1 cellular context compared by ENCODE assay signal in the genomic region with DNA sequence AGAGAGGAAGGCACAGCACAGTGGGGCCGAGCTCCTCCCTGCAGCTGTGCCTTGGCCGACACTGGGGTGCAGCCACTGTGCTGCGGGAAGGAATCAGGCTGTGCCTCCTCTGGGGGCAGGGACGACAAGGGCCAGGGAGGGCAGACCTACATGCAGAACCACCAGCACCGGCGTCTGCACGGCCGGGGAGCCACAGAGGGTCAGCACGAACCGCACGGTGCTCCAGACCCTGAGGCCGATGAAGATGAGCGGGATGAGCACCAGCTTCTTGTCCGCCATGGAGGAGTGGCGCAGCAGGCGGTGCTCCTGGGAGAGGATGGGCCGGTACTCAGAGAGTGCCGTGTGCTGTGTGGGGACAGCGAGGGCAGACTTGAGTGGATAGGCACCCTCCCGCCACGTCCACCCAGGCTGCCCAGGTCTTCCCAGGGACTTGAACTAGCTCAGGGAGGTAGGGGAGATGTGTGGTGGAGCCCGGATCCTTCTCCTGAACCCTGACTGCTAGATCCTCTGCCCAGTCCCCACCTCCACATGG.
TF ChIP-seq lines count a peak whose summit lies in the region.

No MANE protein-coding gene starts in this region.

TF ChIP-seq in H1, 55 proteins besides CTCF, POLR2A, EP300 and RAD21:
- TF ChIP-seq, protein P1, sequence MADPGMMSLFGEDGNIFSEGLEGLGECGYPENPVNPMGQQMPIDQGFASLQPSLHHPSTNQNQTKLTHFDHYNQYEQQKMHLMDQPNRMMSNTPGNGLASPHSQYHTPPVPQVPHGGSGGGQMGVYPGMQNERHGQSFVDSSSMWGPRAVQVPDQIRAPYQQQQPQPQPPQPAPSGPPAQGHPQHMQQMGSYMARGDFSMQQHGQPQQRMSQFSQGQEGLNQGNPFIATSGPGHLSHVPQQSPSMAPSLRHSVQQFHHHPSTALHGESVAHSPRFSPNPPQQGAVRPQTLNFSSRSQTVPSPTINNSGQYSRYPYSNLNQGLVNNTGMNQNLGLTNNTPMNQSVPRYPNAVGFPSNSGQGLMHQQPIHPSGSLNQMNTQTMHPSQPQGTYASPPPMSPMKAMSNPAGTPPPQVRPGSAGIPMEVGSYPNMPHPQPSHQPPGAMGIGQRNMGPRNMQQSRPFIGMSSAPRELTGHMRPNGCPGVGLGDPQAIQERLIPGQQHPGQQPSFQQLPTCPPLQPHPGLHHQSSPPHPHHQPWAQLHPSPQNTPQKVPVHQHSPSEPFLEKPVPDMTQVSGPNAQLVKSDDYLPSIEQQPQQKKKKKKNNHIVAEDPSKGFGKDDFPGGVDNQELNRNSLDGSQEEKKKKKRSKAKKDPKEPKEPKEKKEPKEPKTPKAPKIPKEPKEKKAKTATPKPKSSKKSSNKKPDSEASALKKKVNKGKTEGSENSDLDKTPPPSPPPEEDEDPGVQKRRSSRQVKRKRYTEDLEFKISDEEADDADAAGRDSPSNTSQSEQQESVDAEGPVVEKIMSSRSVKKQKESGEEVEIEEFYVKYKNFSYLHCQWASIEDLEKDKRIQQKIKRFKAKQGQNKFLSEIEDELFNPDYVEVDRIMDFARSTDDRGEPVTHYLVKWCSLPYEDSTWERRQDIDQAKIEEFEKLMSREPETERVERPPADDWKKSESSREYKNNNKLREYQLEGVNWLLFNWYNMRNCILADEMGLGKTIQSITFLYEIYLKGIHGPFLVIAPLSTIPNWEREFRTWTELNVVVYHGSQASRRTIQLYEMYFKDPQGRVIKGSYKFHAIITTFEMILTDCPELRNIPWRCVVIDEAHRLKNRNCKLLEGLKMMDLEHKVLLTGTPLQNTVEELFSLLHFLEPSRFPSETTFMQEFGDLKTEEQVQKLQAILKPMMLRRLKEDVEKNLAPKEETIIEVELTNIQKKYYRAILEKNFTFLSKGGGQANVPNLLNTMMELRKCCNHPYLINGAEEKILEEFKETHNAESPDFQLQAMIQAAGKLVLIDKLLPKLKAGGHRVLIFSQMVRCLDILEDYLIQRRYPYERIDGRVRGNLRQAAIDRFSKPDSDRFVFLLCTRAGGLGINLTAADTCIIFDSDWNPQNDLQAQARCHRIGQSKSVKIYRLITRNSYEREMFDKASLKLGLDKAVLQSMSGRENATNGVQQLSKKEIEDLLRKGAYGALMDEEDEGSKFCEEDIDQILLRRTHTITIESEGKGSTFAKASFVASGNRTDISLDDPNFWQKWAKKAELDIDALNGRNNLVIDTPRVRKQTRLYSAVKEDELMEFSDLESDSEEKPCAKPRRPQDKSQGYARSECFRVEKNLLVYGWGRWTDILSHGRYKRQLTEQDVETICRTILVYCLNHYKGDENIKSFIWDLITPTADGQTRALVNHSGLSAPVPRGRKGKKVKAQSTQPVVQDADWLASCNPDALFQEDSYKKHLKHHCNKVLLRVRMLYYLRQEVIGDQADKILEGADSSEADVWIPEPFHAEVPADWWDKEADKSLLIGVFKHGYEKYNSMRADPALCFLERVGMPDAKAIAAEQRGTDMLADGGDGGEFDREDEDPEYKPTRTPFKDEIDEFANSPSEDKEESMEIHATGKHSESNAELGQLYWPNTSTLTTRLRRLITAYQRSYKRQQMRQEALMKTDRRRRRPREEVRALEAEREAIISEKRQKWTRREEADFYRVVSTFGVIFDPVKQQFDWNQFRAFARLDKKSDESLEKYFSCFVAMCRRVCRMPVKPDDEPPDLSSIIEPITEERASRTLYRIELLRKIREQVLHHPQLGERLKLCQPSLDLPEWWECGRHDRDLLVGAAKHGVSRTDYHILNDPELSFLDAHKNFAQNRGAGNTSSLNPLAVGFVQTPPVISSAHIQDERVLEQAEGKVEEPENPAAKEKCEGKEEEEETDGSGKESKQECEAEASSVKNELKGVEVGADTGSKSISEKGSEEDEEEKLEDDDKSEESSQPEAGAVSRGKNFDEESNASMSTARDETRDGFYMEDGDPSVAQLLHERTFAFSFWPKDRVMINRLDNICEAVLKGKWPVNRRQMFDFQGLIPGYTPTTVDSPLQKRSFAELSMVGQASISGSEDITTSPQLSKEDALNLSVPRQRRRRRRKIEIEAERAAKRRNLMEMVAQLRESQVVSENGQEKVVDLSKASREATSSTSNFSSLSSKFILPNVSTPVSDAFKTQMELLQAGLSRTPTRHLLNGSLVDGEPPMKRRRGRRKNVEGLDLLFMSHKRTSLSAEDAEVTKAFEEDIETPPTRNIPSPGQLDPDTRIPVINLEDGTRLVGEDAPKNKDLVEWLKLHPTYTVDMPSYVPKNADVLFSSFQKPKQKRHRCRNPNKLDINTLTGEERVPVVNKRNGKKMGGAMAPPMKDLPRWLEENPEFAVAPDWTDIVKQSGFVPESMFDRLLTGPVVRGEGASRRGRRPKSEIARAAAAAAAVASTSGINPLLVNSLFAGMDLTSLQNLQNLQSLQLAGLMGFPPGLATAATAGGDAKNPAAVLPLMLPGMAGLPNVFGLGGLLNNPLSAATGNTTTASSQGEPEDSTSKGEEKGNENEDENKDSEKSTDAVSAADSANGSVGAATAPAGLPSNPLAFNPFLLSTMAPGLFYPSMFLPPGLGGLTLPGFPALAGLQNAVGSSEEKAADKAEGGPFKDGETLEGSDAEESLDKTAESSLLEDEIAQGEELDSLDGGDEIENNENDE (IDR thresholded peaks at IDR 0.05; ENCODE audit: insufficient replicate concordance, low read length) = no peak
- no peak for TF ChIP-seq BRCA1 (IDR thresholded peaks at IDR 0.05; ENCODE audit: low read depth, low read length)
